ENCODE assay signal across 8 cellular contexts in the genomic region with DNA sequence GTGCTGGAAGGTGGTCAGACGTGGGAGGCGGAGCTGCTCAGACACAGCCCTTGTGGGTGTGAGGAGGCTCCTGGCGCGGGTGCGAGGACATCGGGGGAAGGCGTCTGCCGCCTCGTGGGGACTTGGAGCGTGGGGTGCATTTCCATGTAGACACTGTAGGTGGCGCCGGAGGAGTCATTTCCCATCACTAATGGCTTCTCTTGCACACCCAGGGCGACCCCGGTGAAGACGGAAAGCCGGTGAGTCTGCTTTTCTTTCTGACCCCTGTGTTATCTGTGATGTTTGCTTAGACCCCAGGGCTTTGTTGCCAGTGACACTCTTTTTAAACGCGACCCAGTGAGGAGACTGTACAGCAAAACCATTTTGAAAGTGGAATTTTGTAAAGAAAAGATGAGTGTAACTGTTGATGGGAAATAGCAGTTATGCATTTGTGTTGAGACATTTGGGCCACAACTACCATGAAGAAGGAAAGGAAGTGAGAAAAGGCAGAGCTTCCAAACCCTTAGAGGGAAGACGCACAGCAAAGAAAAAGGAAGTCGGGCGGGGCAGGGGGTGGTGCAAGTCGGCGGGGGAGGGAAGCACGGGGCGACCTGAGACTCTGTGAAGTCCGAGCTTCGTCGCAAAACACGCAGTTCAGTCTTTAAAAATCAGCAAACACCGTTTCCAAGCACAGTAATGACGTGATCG.
DNase-seq lines count a peak whose midpoint lies in the region; ATAC-seq, FAIRE-seq and TF ChIP-seq lines count a peak whose summit lies in the region.

No MANE protein-coding gene starts in this region.

- H3K9me2 ChIP-seq in SU-DHL-6 (replicated peaks; ENCODE audit: insufficient read depth, low read length): no peaks in the 10 kb centered on the region

- no peaks in the 10 kb centered on the region for H3K36me3 Mint-ChIP-seq in CD8-positive, alpha-beta memory T cell
- H3K36me3 Mint-ChIP-seq in activated naive CD8-positive, alpha-beta T cell treated with anti-CD3 and anti-CD28 coated beads, Interleukin-2, amount 50 U/mL, for 24 hours (ENCODE audit: low read depth): no peaks in the 10 kb centered on the region

- H3K27ac Mint-ChIP-seq in CD8-positive, alpha-beta memory T cell: peak overlapping the region; percentile 76 to 99 (median 94)
- peak overlapping the region; percentile 87 for H3K27ac Mint-ChIP-seq in activated naive CD8-positive, alpha-beta T cell treated with anti-CD3 and anti-CD28 coated beads, Interleukin-2, amount 50 U/mL, for 24 hours

- H3K9ac ChIP-seq in SU-DHL-6 (ENCODE audit: low read length): no peak overlapping the region

- H3K9me3 Mint-ChIP-seq in CD8-positive, alpha-beta memory T cell: no peaks in the 10 kb centered on the region
- no peaks in the 10 kb centered on the region for H3K9me3 Mint-ChIP-seq in activated naive CD8-positive, alpha-beta T cell treated with anti-CD3 and anti-CD28 coated beads, Interleukin-2, amount 50 U/mL, for 24 hours

- H3K4me1 ChIP-seq in CD8-positive, alpha-beta memory T cell (ENCODE audit: insufficient read depth, low read length): peaks cover 50% of the 10 kb centered on the region
- peaks cover 6 to 34% (median 13%) of the 10 kb centered on the region in 9 donors for H3K4me1 ChIP-seq in heart right ventricle

- intact Hi-C loops in heart right ventricle (cut with DNase I): loop anchor here in 3 of 10 donors (1.0 to 10.0 kb wide), 4 partner anchors 53 to 342 kb away; no protein-coding TSS in a partner anchor

- no peaks in the 10 kb centered on the region for H3K9me3 ChIP-seq in CD8-positive, alpha-beta memory T cell (ENCODE audit: low read length)
- H3K9me3 ChIP-seq in SU-DHL-6 (ENCODE audit: insufficient read depth, low read length) (no peaks in the 10 kb centered on the region), heart right ventricle (no peaks in the 10 kb centered on the region)

- H3K27me3 ChIP-seq in CD8-positive, alpha-beta memory T cell (ENCODE audit: insufficient read depth, low read length, poor library complexity, severe bottlenecking): no peaks in the 10 kb centered on the region
- H3K27me3 ChIP-seq in SU-DHL-6 (ENCODE audit: low read length) (no peaks in the 10 kb centered on the region), heart right ventricle (no peaks in the 10 kb centered on the region)

- no peaks in the 10 kb centered on the region for H3F3A ChIP-seq in SU-DHL-6 (ENCODE audit: insufficient read depth)

- TF ChIP-seq CTCF in SU-DHL-6 (IDR thresholded peaks at IDR 0.05; ENCODE audit: insufficient read depth, low read length, poor library complexity, severe bottlenecking) (peak; percentile 36), heart right ventricle (IDR thresholded peaks at IDR 0.05) (peak; percentile 66 to 87 (median 82))

- DNase-seq in CD8-positive, alpha-beta memory T cell: peak; percentile 65 to 86 (median 77)
- peak; percentile 79 for DNase-seq in Kasumi-1 (lab: John Stamatoyannopoulos, UW)
- peak; percentile 81 for DNase-seq in activated naive CD8-positive, alpha-beta T cell treated with anti-CD3 and anti-CD28 coated beads, Interleukin-2, amount 50 U/mL, for 24 hours
- DNase-seq in heart right ventricle: peak; percentile 70 to 73
- peak; percentile 20 for DNase-seq in pulmonary artery endothelial cell (ENCODE audit: low read depth, low spot score)
- DNase-seq in urothelium cell line (ENCODE audit: low spot score): peak; percentile 64

- H3K36me3 ChIP-seq in CD8-positive, alpha-beta memory T cell (ENCODE audit: insufficient read depth, low read length): no peaks in the 10 kb centered on the region
- H3K36me3 ChIP-seq in SU-DHL-6 (ENCODE audit: low read length): no peaks in the 10 kb centered on the region
- H3K36me3 ChIP-seq in heart right ventricle: peaks cover 0 to 87% (median 24%) of the 10 kb centered on the region in 9 donors

- no peak for FAIRE-seq in urothelium cell line (lab: Jason Lieb, UNC)

- ATAC-seq in activated naive CD8-positive, alpha-beta T cell treated with anti-CD3 and anti-CD28 coated beads, Interleukin-2, amount 50 U/mL, for 24 hours: peak; percentile 55
- ATAC-seq in heart right ventricle (peak in 7 of 8 donors; percentile 49 to 76 (median 56)), HG03280 (IDR thresholded peaks at IDR 0.05; ENCODE audit: unreplicated experiment) (no peak)

- peak overlapping the region; percentile 58 for H3K4me3 ChIP-seq in CD8-positive, alpha-beta memory T cell (ENCODE audit: low read length)
- H3K4me3 ChIP-seq in SU-DHL-6 (ENCODE audit: insufficient read depth, low read length, poor library complexity, severe bottlenecking) (no peak overlapping the region), heart right ventricle (peak overlapping the region in 5 of 10 donors; percentile 9 to 35 (median 31))

- no peaks in the 10 kb centered on the region for H4K20me1 ChIP-seq in SU-DHL-6 (ENCODE audit: low read depth, low read length)

- peak overlapping the region; percentile 83 to 93 (median 87) for H3K4me3 Mint-ChIP-seq in CD8-positive, alpha-beta memory T cell
- peak overlapping the region; percentile 73 for H3K4me3 Mint-ChIP-seq in activated naive CD8-positive, alpha-beta T cell treated with anti-CD3 and anti-CD28 coated beads, Interleukin-2, amount 50 U/mL, for 24 hours

- no peak overlapping the region for H2AFZ ChIP-seq in SU-DHL-6 (ENCODE audit: low read depth, low read length, severe bottlenecking)

- H3K27ac ChIP-seq in CD8-positive, alpha-beta memory T cell (ENCODE audit: low read depth, low read length): peak overlapping the region; percentile 40
- H3K27ac ChIP-seq in SU-DHL-6 (ENCODE audit: low read depth, low read length) (no peak overlapping the region), heart right ventricle (peak overlapping the region in 8 of 10 donors; percentile 6 to 91 (median 44))

- no peaks in the 10 kb centered on the region for H3K79me2 ChIP-seq in SU-DHL-6 (ENCODE audit: insufficient read depth, low read length)

- H3K27me3 Mint-ChIP-seq in CD8-positive, alpha-beta memory T cell: no peaks in the 10 kb centered on the region
- H3K27me3 Mint-ChIP-seq in activated naive CD8-positive, alpha-beta T cell treated with anti-CD3 and anti-CD28 coated beads, Interleukin-2, amount 50 U/mL, for 24 hours: no peaks in the 10 kb centered on the region

- POLR2A ChIA-PET in CD8-positive, alpha-beta memory T cell (lab: Charles Lee): no interaction called here

- H3K4me1 Mint-ChIP-seq in CD8-positive, alpha-beta memory T cell: peaks cover 29 to 41% (median 40%) of the 10 kb centered on the region in 3 donors
- H3K4me1 Mint-ChIP-seq in activated naive CD8-positive, alpha-beta T cell treated with anti-CD3 and anti-CD28 coated beads, Interleukin-2, amount 50 U/mL, for 24 hours: peaks cover 35% of the 10 kb centered on the region

- no peak overlapping the region for H3K4me2 ChIP-seq in SU-DHL-6 (ENCODE audit: low read depth, low read length, poor library complexity, severe bottlenecking)

- WGBS in heart right ventricle, 2 donors: 36 to 37% methylated on average over 32 of the region's 32 CpGs

- CTCF ChIA-PET in CD8-positive, alpha-beta memory T cell (lab: Charles Lee): interaction anchor here (0.6 to 3.1 kb wide), 5 partner anchors 59 to 140 kb away, joined by 3 to 12 read pairs (median 3); no protein-coding TSS in a partner anchor

Comparison
In these comparisons a context has a peak if more than half of its experiments do, and no peak if none do; other contexts are left out.
1. DNase-seq: peak in every context shown above with its lines; median percentile 81 in activated naive CD8-positive, alpha-beta T cell treated with anti-CD3 and anti-CD28 coated beads, Interleukin-2, amount 50 U/mL, for 24 hours; 79 in Kasumi-1; 77 in CD8-positive, alpha-beta memory T cell; 72 in heart right ventricle; 64 in urothelium cell line; 20 in pulmonary artery endothelial cell.